Comparison of ENCODE assay signal across 37 cellular contexts in the genomic region with DNA sequence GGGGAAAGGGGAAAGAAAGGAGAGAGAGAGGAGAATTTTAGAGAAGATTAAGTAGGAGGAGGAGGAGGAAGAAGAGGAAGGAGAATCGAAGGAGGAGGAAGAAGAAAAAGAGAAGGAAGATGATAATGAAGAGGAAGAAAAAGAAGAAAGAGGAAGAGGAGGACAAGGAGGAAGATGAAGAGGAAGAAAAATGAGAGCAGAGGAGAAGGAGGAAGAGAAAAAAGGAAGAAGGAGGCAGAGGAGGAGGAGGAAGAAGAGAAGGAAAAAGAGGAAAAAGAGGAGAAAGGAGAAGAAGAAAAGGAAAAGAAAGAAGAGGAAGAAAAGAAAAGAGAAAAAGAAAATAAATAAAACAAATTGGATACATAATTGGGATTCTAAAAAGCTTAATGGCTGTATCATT.
"Had no signal": no experiment of that assay in that cellular context is flagged by ENCODE, and none has a peak within 500 bp of the region (broad histone marks: within the 10 kb centered on the region; RNA-seq: fewer than 3 reads in every experiment).

No MANE protein-coding gene starts in this region.

- DNase-seq: activated B cell treated with CpG ODN at 0.5 μM for 24 hours; activated CD4-positive, alpha-beta memory T cell treated with anti-CD3 and anti-CD28 coated beads for 36 hours; activated CD4-positive, alpha-beta T cell treated with anti-CD3 and anti-CD28 coated beads for 4 hours; activated CD4-positive, alpha-beta T cell treated with anti-CD3 and anti-CD28 coated beads, Interleukin-2, amount 10 ng/mL, durations not matched to agents 24 days and 14 days; activated CD4-positive, alpha-beta T cell treated with anti-CD3 and anti-CD28 coated beads, Interleukin-2, amount 50 U/mL, for 1 hour; activated CD4-positive, alpha-beta T cell treated with anti-CD3 and anti-CD28 coated beads, Interleukin-2, amount 50 U/mL, for 4 hours; activated CD4-positive, CD25-positive, alpha-beta regulatory T cell treated with anti-CD3 and anti-CD28 coated beads, Interleukin-2, amount 50 U/mL, for 72 hours; activated CD8-positive, alpha-beta memory T cell treated with anti-CD3 and anti-CD28 coated beads, Interleukin-2, amount 50 U/mL, for 4 hours; activated CD8-positive, alpha-beta T cell treated with anti-CD3 and anti-CD28 coated beads for 36 hours; activated effector memory CD4-positive, alpha-beta T cell treated with anti-CD3 and anti-CD28 coated beads, Interleukin-2, amount 50 U/mL, for 16 hours; activated gamma-delta T cell treated with Interleukin-2 at 50 U/mL for 16 hours; activated naive CD4-positive, alpha-beta T cell; activated naive CD4-positive, alpha-beta T cell treated with anti-CD3 and anti-CD28 coated beads for 36 hours; activated naive CD4-positive, alpha-beta T cell treated with anti-CD3 and anti-CD28 coated beads, Interleukin-2, amount 50 U/mL, for 16 hours; activated naive CD8-positive, alpha-beta T cell treated with anti-CD3 and anti-CD28 coated beads for 36 hours; activated T-cell treated with anti-CD3 and anti-CD28 coated beads for 4 hours; activated T-cell treated with anti-CD3 and anti-CD28 coated beads, Interleukin-2, amount 50 U/mL, for 1 hour; activated T-cell treated with anti-CD3 and anti-CD28 coated beads, Interleukin-2, amount 50 U/mL, for 4 hours; activated T-cell treated with anti-CD3 and anti-CD28 coated beads, Interleukin-2, amount 50 U/mL, for 72 hours; adrenal gland; amniotic stem cell; aorta; body of pancreas; brain microvascular endothelial cell; central memory CD4-positive, alpha-beta T cell; T-helper 1 cell; T-helper 2 cell; T-helper 9 cell had no signal

- H3K27ac Mint-ChIP-seq: activated B cell treated with CpG ODN at 0.5 μM for 24 hours; activated CD4-positive, alpha-beta memory T cell treated with anti-CD3 and anti-CD28 coated beads for 36 hours; activated CD4-positive, alpha-beta T cell treated with anti-CD3 and anti-CD28 coated beads, Interleukin-2, amount 10 ng/mL, durations not matched to agents 24 days and 14 days; activated CD8-positive, alpha-beta T cell treated with anti-CD3 and anti-CD28 coated beads for 36 hours; activated naive CD4-positive, alpha-beta T cell treated with anti-CD3 and anti-CD28 coated beads for 36 hours; activated naive CD4-positive, alpha-beta T cell treated with anti-CD3 and anti-CD28 coated beads, Interleukin-2, amount 50 U/mL, for 72 hours; activated naive CD8-positive, alpha-beta T cell treated with anti-CD3 and anti-CD28 coated beads for 36 hours; activated T-cell treated with anti-CD3 and anti-CD28 coated beads, Interleukin-2, amount 50 U/mL, for 72 hours; activated T-helper 1 cell treated with anti-CD3 and anti-CD28 coated beads, Interleukin-12 subunit alpha, Interleukin-12 subunit beta, Interleukin-2, Interleukin-4 antibody, amounts not matched to agents 30 ng/mL and 10 ng/mL and 1 ng/mL, durations not matched to agents 14 hours and 24 hours and 36 hours; activated T-helper 17 cell treated with anti-CD3 and anti-CD28 coated beads, Interleukin-2, amount 50 U/mL, for 72 hours; T-helper 1 cell treated with Interleukin-12 subunit alpha and Interleukin-12 subunit beta and Interleukin-4 antibody, amounts not matched to agents 30 μg/mL and 1 μg/mL, for 36 hours; T-helper 2 cell treated with Interferon-gamma antibody and Interleukin-4, amounts not matched to agents 5 μg/mL and 100 μg/mL, for 36 hours had no signal

- H3K4me3 ChIP-seq: adrenal gland, body of pancreas, breast epithelium had no signal

- H3K36me3 Mint-ChIP-seq: activated CD4-positive, alpha-beta memory T cell treated with anti-CD3 and anti-CD28 coated beads for 36 hours; activated naive CD4-positive, alpha-beta T cell treated with anti-CD3 and anti-CD28 coated beads, Interleukin-2, amount 50 U/mL, for 72 hours; activated naive CD8-positive, alpha-beta T cell treated with anti-CD3 and anti-CD28 coated beads for 36 hours had no signal

- H3K27ac ChIP-seq: adrenal gland, body of pancreas, brain microvascular endothelial cell, breast epithelium, VCaP had no signal

- ATAC-seq: activated CD8-positive, alpha-beta T cell treated with anti-CD3 and anti-CD28 coated beads for 36 hours; activated naive CD4-positive, alpha-beta T cell treated with anti-CD3 and anti-CD28 coated beads, Interleukin-2, amount 50 U/mL, for 72 hours; activated T-cell treated with anti-CD3 and anti-CD28 coated beads, Interleukin-2, amount 50 U/mL, for 4 hours; activated T-cell treated with anti-CD3 and anti-CD28 coated beads, Interleukin-2, amount 50 U/mL, for 72 hours; activated T-helper 17 cell treated with anti-CD3 and anti-CD28 coated beads, Interleukin-2, amount 50 U/mL, for 72 hours; body of pancreas had no signal

- H3K9me3 Mint-ChIP-seq: activated B cell treated with CpG ODN at 0.5 μM for 24 hours; activated CD4-positive, alpha-beta memory T cell treated with anti-CD3 and anti-CD28 coated beads for 36 hours; activated CD4-positive, alpha-beta T cell treated with anti-CD3 and anti-CD28 coated beads, Interleukin-2, amount 10 ng/mL, durations not matched to agents 24 days and 14 days; activated CD8-positive, alpha-beta T cell treated with anti-CD3 and anti-CD28 coated beads for 36 hours; activated naive CD4-positive, alpha-beta T cell treated with anti-CD3 and anti-CD28 coated beads for 36 hours; activated naive CD4-positive, alpha-beta T cell treated with anti-CD3 and anti-CD28 coated beads, Interleukin-2, amount 50 U/mL, for 72 hours; activated naive CD8-positive, alpha-beta T cell treated with anti-CD3 and anti-CD28 coated beads for 36 hours; activated T-cell treated with anti-CD3 and anti-CD28 coated beads, Interleukin-2, amount 50 U/mL, for 4 hours; activated T-helper 1 cell treated with anti-CD3 and anti-CD28 coated beads, Interleukin-12 subunit alpha, Interleukin-12 subunit beta, Interleukin-2, Interleukin-4 antibody, amounts not matched to agents 30 ng/mL and 10 ng/mL and 1 ng/mL, durations not matched to agents 14 hours and 24 hours and 36 hours; activated T-helper 17 cell treated with anti-CD3 and anti-CD28 coated beads, Interleukin-2, amount 50 U/mL, for 72 hours; T-helper 1 cell treated with Interleukin-12 subunit alpha and Interleukin-12 subunit beta and Interleukin-4 antibody, amounts not matched to agents 30 μg/mL and 1 μg/mL, for 36 hours; T-helper 2 cell treated with Interferon-gamma antibody and Interleukin-4, amounts not matched to agents 5 μg/mL and 100 μg/mL, for 36 hours had no signal

- H3K36me3 ChIP-seq: adrenal gland, brain microvascular endothelial cell, breast epithelium had no signal

- FAIRE-seq: astrocyte, TTC549 had no signal

- H3K4me1 ChIP-seq: adrenal gland, body of pancreas, breast epithelium had no signal

- H3K4me3 Mint-ChIP-seq: activated B cell treated with CpG ODN at 0.5 μM for 24 hours; activated CD4-positive, alpha-beta memory T cell treated with anti-CD3 and anti-CD28 coated beads for 36 hours; activated CD4-positive, alpha-beta T cell treated with anti-CD3 and anti-CD28 coated beads, Interleukin-2, amount 10 ng/mL, durations not matched to agents 24 days and 14 days; activated CD8-positive, alpha-beta T cell treated with anti-CD3 and anti-CD28 coated beads for 36 hours; activated naive CD4-positive, alpha-beta T cell treated with anti-CD3 and anti-CD28 coated beads for 36 hours; activated naive CD8-positive, alpha-beta T cell treated with anti-CD3 and anti-CD28 coated beads for 36 hours; activated T-cell treated with anti-CD3 and anti-CD28 coated beads, Interleukin-2, amount 50 U/mL, for 4 hours; activated T-cell treated with anti-CD3 and anti-CD28 coated beads, Interleukin-2, amount 50 U/mL, for 72 hours; activated T-helper 1 cell treated with anti-CD3 and anti-CD28 coated beads, Interleukin-12 subunit alpha, Interleukin-12 subunit beta, Interleukin-2, Interleukin-4 antibody, amounts not matched to agents 30 ng/mL and 10 ng/mL and 1 ng/mL, durations not matched to agents 14 hours and 24 hours and 36 hours; activated T-helper 17 cell treated with anti-CD3 and anti-CD28 coated beads, Interleukin-2, amount 50 U/mL, for 72 hours; T-helper 1 cell treated with Interleukin-12 subunit alpha and Interleukin-12 subunit beta and Interleukin-4 antibody, amounts not matched to agents 30 μg/mL and 1 μg/mL, for 36 hours; T-helper 2 cell treated with Interferon-gamma antibody and Interleukin-4, amounts not matched to agents 5 μg/mL and 100 μg/mL, for 36 hours had no signal

- H3K27me3 Mint-ChIP-seq: activated B cell treated with CpG ODN at 0.5 μM for 24 hours had no signal

- H3K4me1 Mint-ChIP-seq: activated B cell treated with CpG ODN at 0.5 μM for 24 hours; activated CD4-positive, alpha-beta T cell treated with anti-CD3 and anti-CD28 coated beads, Interleukin-2, amount 10 ng/mL, durations not matched to agents 24 days and 14 days; activated naive CD8-positive, alpha-beta T cell treated with anti-CD3 and anti-CD28 coated beads for 36 hours; activated T-helper 17 cell treated with anti-CD3 and anti-CD28 coated beads, Interleukin-2, amount 50 U/mL, for 72 hours had no signal

- H3K9me3 ChIP-seq: adrenal gland, body of pancreas, breast epithelium had no signal

- H3K27me3 ChIP-seq: body of pancreas, brain microvascular endothelial cell had no signal
